Comparison of ENCODE assay signal across 18 cellular contexts in genomic region chr19:10084803-10085202, GRCh38. TPM values are rescaled to one million over a fixed set of nuclear protein-coding genes. Genes with fewer than 3 reads are reported as not detected.
DNase-seq lines count a peak whose midpoint lies in the region; ATAC-seq and TF ChIP-seq lines count a peak whose summit lies in the region.
"Had no signal": no experiment of that assay in that cellular context is flagged by ENCODE, and none has a peak within 500 bp of the region (broad histone marks: within the 10 kb centered on the region; RNA-seq: fewer than 3 reads in every experiment).

No MANE protein-coding gene starts in this region.

- no peaks in the 10 kb centered on the region for H4K20me1 ChIP-seq in GM23248 (ENCODE audit: insufficient read depth)

- H3K4me1 ChIP-seq in endodermal cell (ENCODE audit: control insufficient read depth, insufficient read depth, low read length) (no peaks in the 10 kb centered on the region), GM23248 (ENCODE audit: insufficient read depth) (no peaks in the 10 kb centered on the region)

- peaks cover 13% of the 10 kb centered on the region for H3K4me1 Mint-ChIP-seq in activated naive CD8-positive, alpha-beta T cell (ENCODE audit: low read depth)
- peaks cover 13% of the 10 kb centered on the region for H3K4me1 Mint-ChIP-seq in activated naive CD8-positive, alpha-beta T cell treated with anti-CD3 and anti-CD28 coated beads for 36 hours
- peaks cover 5 to 13% (median 11%) of the 10 kb centered on the region in 3 donors for H3K4me1 Mint-ChIP-seq in T-cell
- no peaks in the 10 kb centered on the region for H3K4me1 Mint-ChIP-seq in endodermal cell
- H3K4me1 Mint-ChIP-seq in stimulated activated memory B cell treated with anti-CD40 and anti-IgM and Interleukin-4, amounts not matched to agents 10 μg/mL and 1 μg/mL and 100 μg/mL, for 72 hours = peaks cover 19% of the 10 kb centered on the region

- peak overlapping the region; percentile 46 for H3K27ac Mint-ChIP-seq in activated naive CD8-positive, alpha-beta T cell
- H3K27ac Mint-ChIP-seq in activated naive CD8-positive, alpha-beta T cell treated with anti-CD3 and anti-CD28 coated beads for 36 hours = no peak overlapping the region
- H3K27ac Mint-ChIP-seq in T-cell (peak overlapping the region; percentile 76 to 86), endodermal cell (no peak overlapping the region)
- peak overlapping the region; percentile 86 for H3K27ac Mint-ChIP-seq in stimulated activated memory B cell treated with anti-CD40 and anti-IgM and Interleukin-4, amounts not matched to agents 10 μg/mL and 1 μg/mL and 100 μg/mL, for 72 hours

- H3K4me3 Mint-ChIP-seq in activated naive CD8-positive, alpha-beta T cell = peak overlapping the region; percentile 88
- H3K4me3 Mint-ChIP-seq in activated naive CD8-positive, alpha-beta T cell treated with anti-CD3 and anti-CD28 coated beads for 36 hours = no peak overlapping the region
- H3K4me3 Mint-ChIP-seq in T-cell = peak overlapping the region; percentile 85 to 86 (median 85)
- peak overlapping the region; percentile 63 for H3K4me3 Mint-ChIP-seq in endodermal cell
- peak overlapping the region; percentile 13 for H3K4me3 Mint-ChIP-seq in stimulated activated memory B cell treated with anti-CD40 and anti-IgM and Interleukin-4, amounts not matched to agents 10 μg/mL and 1 μg/mL and 100 μg/mL, for 72 hours

- H3K27me3 ChIP-seq in endodermal cell (ENCODE audit: control insufficient read depth, insufficient read depth, low read length, poor library complexity, severe bottlenecking) (peaks cover 38% of the 10 kb centered on the region), GM23248 (replicated peaks; ENCODE audit: insufficient read depth) (no peaks in the 10 kb centered on the region)
- H3K27me3 ChIP-seq: vagina had no signal

- TF ChIP-seq CTCF in endodermal cell (conservative IDR thresholded peaks at IDR 0.05) = no peak

- H3K27ac ChIP-seq in endodermal cell (ENCODE audit: low read depth, low read length) (no peak overlapping the region), GM23248 (no peak overlapping the region)

- H3K4me2 ChIP-seq in GM23248 (ENCODE audit: unreplicated experiment) = no peak overlapping the region

- no peak overlapping the region for H2AFZ ChIP-seq in GM23248

- WGBS in endodermal cell (ENCODE audit: insufficient coverage in 1 of 2, insufficient read length in 1 of 2), 2 experiments = 78 to 100% methylated on average over 2 to 3 of the region's 3 CpGs
- 16 to 23% methylated on average over 3 of the region's 3 CpGs for WGBS in GM23248 (ENCODE audit: low coverage in 1 of 2, low lambda C conversion rate in 2 of 2, missing lambda C conversion rate in 2 of 2), 2 experiments

- no peaks in the 10 kb centered on the region for H3K36me3 ChIP-seq in endodermal cell (ENCODE audit: control insufficient read depth, insufficient read depth, low read length)
- no peaks in the 10 kb centered on the region for H3K36me3 ChIP-seq in GM23248 (ENCODE audit: low read depth)
- H3K36me3 ChIP-seq: vagina had no signal

- no peak overlapping the region for H3K9ac ChIP-seq in endodermal cell (ENCODE audit: extremely low read depth, low read length, poor library complexity, severe bottlenecking)
- no peak overlapping the region for H3K9ac ChIP-seq in GM23248

- H3K4me3 ChIP-seq in endodermal cell (ENCODE audit: low read length) (no peak overlapping the region), GM23248 (no peak overlapping the region)

- H3K27me3 Mint-ChIP-seq in activated naive CD8-positive, alpha-beta T cell = no peaks in the 10 kb centered on the region
- no peaks in the 10 kb centered on the region for H3K27me3 Mint-ChIP-seq in activated naive CD8-positive, alpha-beta T cell treated with anti-CD3 and anti-CD28 coated beads for 36 hours
- H3K27me3 Mint-ChIP-seq in T-cell = no peaks in the 10 kb centered on the region
- H3K27me3 Mint-ChIP-seq in endodermal cell (ENCODE audit: insufficient read depth) = peaks cover 40% of the 10 kb centered on the region
- H3K27me3 Mint-ChIP-seq in stimulated activated memory B cell treated with anti-CD40 and anti-IgM and Interleukin-4, amounts not matched to agents 10 μg/mL and 1 μg/mL and 100 μg/mL, for 72 hours = no peaks in the 10 kb centered on the region

- POLR2A ChIA-PET in T-cell (lab: Charles Lee) = no interaction called here

- H3K36me3 Mint-ChIP-seq in activated naive CD8-positive, alpha-beta T cell = no peaks in the 10 kb centered on the region
- peaks cover 17% of the 10 kb centered on the region for H3K36me3 Mint-ChIP-seq in activated naive CD8-positive, alpha-beta T cell treated with anti-CD3 and anti-CD28 coated beads for 36 hours
- H3K36me3 Mint-ChIP-seq in T-cell (peaks cover 11% of the 10 kb centered on the region), endodermal cell (ENCODE audit: low read depth) (no peaks in the 10 kb centered on the region)
- peaks cover 22% of the 10 kb centered on the region for H3K36me3 Mint-ChIP-seq in stimulated activated memory B cell treated with anti-CD40 and anti-IgM and Interleukin-4, amounts not matched to agents 10 μg/mL and 1 μg/mL and 100 μg/mL, for 72 hours

- H3K79me2 ChIP-seq in GM23248 (ENCODE audit: insufficient read depth) = no peaks in the 10 kb centered on the region

- CTCF ChIA-PET in T-cell (lab: Charles Lee) = interaction anchor here in 1 of 2 donors (1.3 kb wide), 1 partner anchor 11 kb away, joined by 6 read pairs; no protein-coding TSS in a partner anchor

- H3F3A ChIP-seq in GM23248 (ENCODE audit: insufficient read depth) = no peaks in the 10 kb centered on the region

- in situ Hi-C loops in GM23248 (cut with MboI) = no loop called here

- H3K9me3 ChIP-seq in endodermal cell (ENCODE audit: control insufficient read depth, low read length) = no peaks in the 10 kb centered on the region
- H3K9me3 ChIP-seq in GM23248 (ENCODE audit: low read depth) = no peaks in the 10 kb centered on the region
- H3K9me3 ChIP-seq: vagina had no signal

- H3K9me3 Mint-ChIP-seq in activated naive CD8-positive, alpha-beta T cell (ENCODE audit: low read depth) = no peaks in the 10 kb centered on the region
- H3K9me3 Mint-ChIP-seq in activated naive CD8-positive, alpha-beta T cell treated with anti-CD3 and anti-CD28 coated beads for 36 hours = no peaks in the 10 kb centered on the region
- no peaks in the 10 kb centered on the region for H3K9me3 Mint-ChIP-seq in T-cell
- H3K9me3 Mint-ChIP-seq in endodermal cell = no peaks in the 10 kb centered on the region
- no peaks in the 10 kb centered on the region for H3K9me3 Mint-ChIP-seq in stimulated activated memory B cell treated with anti-CD40 and anti-IgM and Interleukin-4, amounts not matched to agents 10 μg/mL and 1 μg/mL and 100 μg/mL, for 72 hours

- no peaks in the 10 kb centered on the region for H3K9me2 ChIP-seq in GM23248 (ENCODE audit: insufficient read depth)

- DNase-seq in activated naive CD8-positive, alpha-beta T cell treated with anti-CD3 and anti-CD28 coated beads for 36 hours = no peak
- no peak for DNase-seq in T-cell
- no peak for DNase-seq in endodermal cell
- no peak for DNase-seq in GM23248
- DNase-seq in EL = no peak
- DNase-seq: activated CD4-positive, CD25-positive, alpha-beta regulatory T cell treated with anti-CD3 and anti-CD28 coated beads, Interleukin-2, amount 50 U/mL, for 72 hours; amygdala; central memory CD4-positive, alpha-beta T cell; left ventricle myocardium superior; NCI-H1105 treated with DMSO at 0.1 percent for 48 hours; NCI-H526 treated with DMSO at 0.1 percent for 48 hours; posterior cingulate gyrus; SHP77; substantia nigra had no signal

- ATAC-seq in T-cell (replicated peaks in 1 of 4) = no peak
- ATAC-seq in stimulated activated memory B cell treated with anti-CD40 and anti-IgM and Interleukin-4, amounts not matched to agents 10 μg/mL and 1 μg/mL and 100 μg/mL, for 72 hours = no peak
- no peak for ATAC-seq in GM19463 (IDR thresholded peaks at IDR 0.05; ENCODE audit: unreplicated experiment)

RNA-seq across cellular contexts. Expression of gene SHFL, which starts 1.3 kb away (rescaled TPM):
- total RNA-seq in activated naive CD8-positive, alpha-beta T cell treated with anti-CD3 and anti-CD28 coated beads for 36 hours = 10 to 100 TPM; 46.8 to 47.0 TPM
- total RNA-seq in T-cell (100 to 1,000 TPM in 3 of 5 donors, 10 to 100 TPM in 2; 75.5 to 116 (median 109) TPM), endodermal cell (10 to 100 TPM in 1 of 2 donors, 1 to 10 TPM in 1; 8.2 to 15.0 TPM)
- 1.1 TPM for polyA plus RNA-seq in endodermal cell (2013, experiment 1 of 2)
- polyA plus RNA-seq in endodermal cell (2013, experiment 2 of 2) = 1.4 TPM
- 30.6 and 33.0 TPM in 2 replicates for total RNA-seq in GM23248 (2014; rRNA removed; shearing (Covaris generic))
- polyA plus RNA-seq in GM23248 (2016; fragmentation: Nextera tagmentation; extraction: Ambion mirVana) = 28.4 and 29.8 TPM in 2 replicates

RNA-seq across cellular contexts. Expression of gene ANGPTL6, which starts 17.7 kb away (rescaled TPM):
- total RNA-seq in activated naive CD8-positive, alpha-beta T cell treated with anti-CD3 and anti-CD28 coated beads for 36 hours = 1 to 10 TPM; 8.5 to 9.8 TPM
- 1 to 10 TPM in 3 of 5 donors, under 1 TPM in 2; 0.37 to 1.7 (median 1.1) TPM for total RNA-seq in T-cell
- total RNA-seq in endodermal cell = not detected
- polyA plus RNA-seq in endodermal cell (2013, experiment 1 of 2) = 0.14 TPM
- polyA plus RNA-seq in endodermal cell (2013, experiment 2 of 2) = 0.29 TPM
- 0.22 and 0.63 TPM in 2 replicates for total RNA-seq in GM23248 (2014; rRNA removed; shearing (Covaris generic))
- polyA plus RNA-seq in GM23248 (2016; fragmentation: Nextera tagmentation; extraction: Ambion mirVana) = 0.46 and 0.58 TPM in 2 replicates
- total RNA-seq: left ventricle myocardium superior, vagina had no signal

RNA-seq across cellular contexts. Expression of gene PPAN, which starts 21.4 kb away (rescaled TPM):
- total RNA-seq in activated naive CD8-positive, alpha-beta T cell treated with anti-CD3 and anti-CD28 coated beads for 36 hours = 100 to 1,000 TPM; 214 to 227 TPM
- total RNA-seq in T-cell = 100 to 1,000 TPM in 3 of 5 donors, 10 to 100 TPM in 2; 89.3 to 140 (median 123) TPM
- total RNA-seq in endodermal cell = 10 to 100 TPM; 40.3 to 54.0 TPM
- 31.6 TPM for polyA plus RNA-seq in endodermal cell (2013, experiment 1 of 2)
- 28.0 TPM for polyA plus RNA-seq in endodermal cell (2013, experiment 2 of 2)
- 39.7 and 47.0 TPM in 2 replicates for total RNA-seq in GM23248 (2014; rRNA removed; shearing (Covaris generic))
- polyA plus RNA-seq in GM23248 (2016; fragmentation: Nextera tagmentation; extraction: Ambion mirVana) = 44.2 and 47.7 TPM in 2 replicates

RNA-seq across cellular contexts. Expression of gene P2RY11, which starts 26.7 kb away (rescaled TPM):
- total RNA-seq in activated naive CD8-positive, alpha-beta T cell treated with anti-CD3 and anti-CD28 coated beads for 36 hours = 10 to 100 TPM; 57.8 to 64.0 TPM
- 10 to 100 TPM; 58.8 to 75.2 (median 61.7) TPM for total RNA-seq in T-cell
- 10 to 100 TPM in 1 of 2 donors, 1 to 10 TPM in 1; 9.0 to 14.8 TPM for total RNA-seq in endodermal cell
- 6.3 TPM for polyA plus RNA-seq in endodermal cell (2013, experiment 1 of 2)
- 5.1 TPM for polyA plus RNA-seq in endodermal cell (2013, experiment 2 of 2)
- 2.9 and 6.3 TPM in 2 replicates for total RNA-seq in GM23248 (2014; rRNA removed; shearing (Covaris generic))
- polyA plus RNA-seq in GM23248 (2016; fragmentation: Nextera tagmentation; extraction: Ambion mirVana) = 2.5 and 2.8 TPM in 2 replicates

RNA-seq across cellular contexts. Expression of gene EIF3G, which starts 34.9 kb away (rescaled TPM):
- 100 to 1,000 TPM; 287 to 293 TPM for total RNA-seq in activated naive CD8-positive, alpha-beta T cell treated with anti-CD3 and anti-CD28 coated beads for 36 hours
- total RNA-seq in T-cell (100 to 1,000 TPM; 288 to 435 (median 387) TPM), endodermal cell (100 to 1,000 TPM; 216 to 257 TPM)
- 179 TPM for polyA plus RNA-seq in endodermal cell (2013, experiment 1 of 2)
- 159 TPM for polyA plus RNA-seq in endodermal cell (2013, experiment 2 of 2)
- total RNA-seq in GM23248 (2014; rRNA removed; shearing (Covaris generic)) = 211 and 259 TPM in 2 replicates
- polyA plus RNA-seq in GM23248 (2016; fragmentation: Nextera tagmentation; extraction: Ambion mirVana) = 176 and 179 TPM in 2 replicates

Comparison
In these comparisons a context has a peak if more than half of its experiments do, and no peak if none do; other contexts are left out.
1. H3K27ac Mint-ChIP-seq: peak in activated naive CD8-positive, alpha-beta T cell (single experiment), T-cell (2 of 2) and stimulated activated memory B cell treated with anti-CD40 and anti-IgM and Interleukin-4, amounts not matched to agents 10 μg/mL and 1 μg/mL and 100 μg/mL, for 72 hours (single experiment); none in activated naive CD8-positive, alpha-beta T cell treated with anti-CD3 and anti-CD28 coated beads for 36 hours (single experiment) and endodermal cell (single experiment).